ENCODE assay signal across 37 cellular contexts in genomic region chr2:154580767-154581166, GRCh38.
"Had no signal": no experiment of that assay in that cellular context is flagged by ENCODE, and none has a peak within 500 bp of the region (broad histone marks: within the 10 kb centered on the region; RNA-seq: fewer than 3 reads in every experiment).

No MANE protein-coding gene starts in this region.

- H3K27me3 Mint-ChIP-seq: activated B cell treated with CpG ODN at 0.5 μM for 24 hours; activated CD4-positive, alpha-beta memory T cell treated with anti-CD3 and anti-CD28 coated beads for 36 hours; activated CD4-positive, alpha-beta T cell treated with anti-CD3 and anti-CD28 coated beads, Interleukin-2, amount 10 ng/mL, durations not matched to agents 24 days and 14 days; activated CD8-positive, alpha-beta T cell treated with anti-CD3 and anti-CD28 coated beads for 36 hours; activated naive CD8-positive, alpha-beta T cell treated with anti-CD3 and anti-CD28 coated beads for 36 hours; activated T-helper 17 cell treated with anti-CD3 and anti-CD28 coated beads, Interleukin-2, amount 50 U/mL, for 72 hours had no signal

- H3K36me3 Mint-ChIP-seq: activated CD4-positive, alpha-beta memory T cell treated with anti-CD3 and anti-CD28 coated beads for 36 hours; activated naive CD4-positive, alpha-beta T cell treated with anti-CD3 and anti-CD28 coated beads, Interleukin-2, amount 50 U/mL, for 72 hours; activated naive CD8-positive, alpha-beta T cell treated with anti-CD3 and anti-CD28 coated beads for 36 hours had no signal

- H3K9me3 Mint-ChIP-seq: activated CD4-positive, alpha-beta T cell treated with anti-CD3 and anti-CD28 coated beads, Interleukin-2, amount 10 ng/mL, durations not matched to agents 24 days and 14 days; T-helper 2 cell treated with Interferon-gamma antibody and Interleukin-4, amounts not matched to agents 5 μg/mL and 100 μg/mL, for 36 hours had no signal

- H3K27ac Mint-ChIP-seq: activated B cell treated with CpG ODN at 0.5 μM for 24 hours; activated CD4-positive, alpha-beta memory T cell treated with anti-CD3 and anti-CD28 coated beads for 36 hours; activated CD4-positive, alpha-beta T cell treated with anti-CD3 and anti-CD28 coated beads, Interleukin-2, amount 10 ng/mL, durations not matched to agents 24 days and 14 days; activated CD8-positive, alpha-beta T cell treated with anti-CD3 and anti-CD28 coated beads for 36 hours; activated naive CD4-positive, alpha-beta T cell treated with anti-CD3 and anti-CD28 coated beads for 36 hours; activated naive CD4-positive, alpha-beta T cell treated with anti-CD3 and anti-CD28 coated beads, Interleukin-2, amount 50 U/mL, for 72 hours; activated naive CD8-positive, alpha-beta T cell treated with anti-CD3 and anti-CD28 coated beads for 36 hours; activated T-cell treated with anti-CD3 and anti-CD28 coated beads, Interleukin-2, amount 50 U/mL, for 72 hours; activated T-helper 1 cell treated with anti-CD3 and anti-CD28 coated beads, Interleukin-12 subunit alpha, Interleukin-12 subunit beta, Interleukin-2, Interleukin-4 antibody, amounts not matched to agents 30 ng/mL and 10 ng/mL and 1 ng/mL, durations not matched to agents 14 hours and 24 hours and 36 hours; activated T-helper 17 cell treated with anti-CD3 and anti-CD28 coated beads, Interleukin-2, amount 50 U/mL, for 72 hours; T-helper 1 cell treated with Interleukin-12 subunit alpha and Interleukin-12 subunit beta and Interleukin-4 antibody, amounts not matched to agents 30 μg/mL and 1 μg/mL, for 36 hours; T-helper 2 cell treated with Interferon-gamma antibody and Interleukin-4, amounts not matched to agents 5 μg/mL and 100 μg/mL, for 36 hours had no signal

- ATAC-seq: activated CD8-positive, alpha-beta T cell treated with anti-CD3 and anti-CD28 coated beads for 36 hours; activated naive CD4-positive, alpha-beta T cell treated with anti-CD3 and anti-CD28 coated beads, Interleukin-2, amount 50 U/mL, for 72 hours; activated T-cell treated with anti-CD3 and anti-CD28 coated beads, Interleukin-2, amount 50 U/mL, for 4 hours; activated T-cell treated with anti-CD3 and anti-CD28 coated beads, Interleukin-2, amount 50 U/mL, for 72 hours; activated T-helper 17 cell treated with anti-CD3 and anti-CD28 coated beads, Interleukin-2, amount 50 U/mL, for 72 hours; body of pancreas had no signal

- H3K4me3 Mint-ChIP-seq: activated B cell treated with CpG ODN at 0.5 μM for 24 hours; activated CD4-positive, alpha-beta memory T cell treated with anti-CD3 and anti-CD28 coated beads for 36 hours; activated CD4-positive, alpha-beta T cell treated with anti-CD3 and anti-CD28 coated beads, Interleukin-2, amount 10 ng/mL, durations not matched to agents 24 days and 14 days; activated CD8-positive, alpha-beta T cell treated with anti-CD3 and anti-CD28 coated beads for 36 hours; activated naive CD4-positive, alpha-beta T cell treated with anti-CD3 and anti-CD28 coated beads for 36 hours; activated naive CD8-positive, alpha-beta T cell treated with anti-CD3 and anti-CD28 coated beads for 36 hours; activated T-cell treated with anti-CD3 and anti-CD28 coated beads, Interleukin-2, amount 50 U/mL, for 4 hours; activated T-cell treated with anti-CD3 and anti-CD28 coated beads, Interleukin-2, amount 50 U/mL, for 72 hours; activated T-helper 1 cell treated with anti-CD3 and anti-CD28 coated beads, Interleukin-12 subunit alpha, Interleukin-12 subunit beta, Interleukin-2, Interleukin-4 antibody, amounts not matched to agents 30 ng/mL and 10 ng/mL and 1 ng/mL, durations not matched to agents 14 hours and 24 hours and 36 hours; activated T-helper 17 cell treated with anti-CD3 and anti-CD28 coated beads, Interleukin-2, amount 50 U/mL, for 72 hours; T-helper 1 cell treated with Interleukin-12 subunit alpha and Interleukin-12 subunit beta and Interleukin-4 antibody, amounts not matched to agents 30 μg/mL and 1 μg/mL, for 36 hours; T-helper 2 cell treated with Interferon-gamma antibody and Interleukin-4, amounts not matched to agents 5 μg/mL and 100 μg/mL, for 36 hours had no signal

- H3K4me1 ChIP-seq: adrenal gland, body of pancreas, breast epithelium had no signal

- H3K4me3 ChIP-seq: adrenal gland, body of pancreas, breast epithelium had no signal

- H3K4me1 Mint-ChIP-seq: activated B cell treated with CpG ODN at 0.5 μM for 24 hours; activated CD4-positive, alpha-beta T cell treated with anti-CD3 and anti-CD28 coated beads, Interleukin-2, amount 10 ng/mL, durations not matched to agents 24 days and 14 days; activated naive CD8-positive, alpha-beta T cell treated with anti-CD3 and anti-CD28 coated beads for 36 hours; activated T-helper 17 cell treated with anti-CD3 and anti-CD28 coated beads, Interleukin-2, amount 50 U/mL, for 72 hours had no signal

- H3K27me3 ChIP-seq: adrenal gland, body of pancreas, brain microvascular endothelial cell, breast epithelium had no signal

- H3K9me3 ChIP-seq: adrenal gland, body of pancreas had no signal

- DNase-seq: activated B cell treated with CpG ODN at 0.5 μM for 24 hours; activated CD4-positive, alpha-beta memory T cell treated with anti-CD3 and anti-CD28 coated beads for 36 hours; activated CD4-positive, alpha-beta T cell treated with anti-CD3 and anti-CD28 coated beads for 4 hours; activated CD4-positive, alpha-beta T cell treated with anti-CD3 and anti-CD28 coated beads, Interleukin-2, amount 10 ng/mL, durations not matched to agents 24 days and 14 days; activated CD4-positive, alpha-beta T cell treated with anti-CD3 and anti-CD28 coated beads, Interleukin-2, amount 50 U/mL, for 1 hour; activated CD4-positive, alpha-beta T cell treated with anti-CD3 and anti-CD28 coated beads, Interleukin-2, amount 50 U/mL, for 4 hours; activated CD4-positive, CD25-positive, alpha-beta regulatory T cell treated with anti-CD3 and anti-CD28 coated beads, Interleukin-2, amount 50 U/mL, for 72 hours; activated CD8-positive, alpha-beta memory T cell treated with anti-CD3 and anti-CD28 coated beads, Interleukin-2, amount 50 U/mL, for 4 hours; activated CD8-positive, alpha-beta T cell treated with anti-CD3 and anti-CD28 coated beads for 36 hours; activated effector memory CD4-positive, alpha-beta T cell treated with anti-CD3 and anti-CD28 coated beads, Interleukin-2, amount 50 U/mL, for 16 hours; activated gamma-delta T cell treated with Interleukin-2 at 50 U/mL for 16 hours; activated naive CD4-positive, alpha-beta T cell; activated naive CD4-positive, alpha-beta T cell treated with anti-CD3 and anti-CD28 coated beads for 36 hours; activated naive CD4-positive, alpha-beta T cell treated with anti-CD3 and anti-CD28 coated beads, Interleukin-2, amount 50 U/mL, for 16 hours; activated naive CD8-positive, alpha-beta T cell treated with anti-CD3 and anti-CD28 coated beads for 36 hours; activated T-cell treated with anti-CD3 and anti-CD28 coated beads for 4 hours; activated T-cell treated with anti-CD3 and anti-CD28 coated beads, Interleukin-2, amount 50 U/mL, for 1 hour; activated T-cell treated with anti-CD3 and anti-CD28 coated beads, Interleukin-2, amount 50 U/mL, for 4 hours; activated T-cell treated with anti-CD3 and anti-CD28 coated beads, Interleukin-2, amount 50 U/mL, for 72 hours; adrenal gland; amniotic stem cell; aorta; body of pancreas; brain microvascular endothelial cell; central memory CD4-positive, alpha-beta T cell; T-helper 1 cell; T-helper 2 cell; T-helper 9 cell had no signal

- H3K27ac ChIP-seq: adrenal gland, body of pancreas, brain microvascular endothelial cell, breast epithelium, VCaP had no signal

- H3K36me3 ChIP-seq: adrenal gland, brain microvascular endothelial cell, breast epithelium had no signal

- FAIRE-seq: astrocyte, TTC549 had no signal
